ENCODE assay signal across 1 cellular context in genomic region chr18:47175895-47176575, GRCh38.
TF ChIP-seq lines count a peak whose summit lies in the region.

Gene IER3IP1, minus strand, starts transcription at chr18:47176364. Its CDS starts 87 bp downstream, at chr18:47176277.

TF ChIP-seq in K562, 482 proteins besides CTCF, POLR2A, EP300 and RAD21 (continued from another document and continues in another):
- TF ChIP-seq ZNF407 (IDR thresholded peaks at IDR 0.05; ENCODE audit: low read depth), result peak; percentile 93
- 0 out of 2 replicates have a peak, but pooled peaks have one; percentile 30 for TF ChIP-seq MYC (IDR thresholded peaks at IDR 0.05; ENCODE audit: low read depth, low read length)
- no peak; the same call in 1 of the 2 replicates for TF ChIP-seq MYC (CRISPR knock-in tag; IDR thresholded peaks at IDR 0.05; ENCODE audit: borderline replicate concordance, low read depth)
- TF ChIP-seq, protein P1, sequence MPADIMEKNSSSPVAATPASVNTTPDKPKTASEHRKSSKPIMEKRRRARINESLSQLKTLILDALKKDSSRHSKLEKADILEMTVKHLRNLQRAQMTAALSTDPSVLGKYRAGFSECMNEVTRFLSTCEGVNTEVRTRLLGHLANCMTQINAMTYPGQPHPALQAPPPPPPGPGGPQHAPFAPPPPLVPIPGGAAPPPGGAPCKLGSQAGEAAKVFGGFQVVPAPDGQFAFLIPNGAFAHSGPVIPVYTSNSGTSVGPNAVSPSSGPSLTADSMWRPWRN (IDR thresholded peaks at IDR 0.05; ENCODE audit: low read depth), result no peak
- no peak for TF ChIP-seq PRDM10 (IDR thresholded peaks at IDR 0.05; ENCODE audit: partially characterized antibody)
- TF ChIP-seq ZNF232 (CRISPR knock-in tag; IDR thresholded peaks at IDR 0.05), result peak; percentile 26; the same call in 1 of the 2 replicates
- TF ChIP-seq SUPT5H (IDR thresholded peaks at IDR 0.05), result peak; percentile 77
- peak in 1 of 2 experiments; percentile 60; a peak in 2 of 4 replicates for TF ChIP-seq HDAC1 (IDR thresholded peaks at IDR 0.05)
- TF ChIP-seq TCFL5 (CRISPR knock-in tag; conservative IDR thresholded peaks at IDR 0.05), result no peak
- TF ChIP-seq MCM5 (IDR thresholded peaks at IDR 0.05; ENCODE audit: low read depth), result no peak
- peak in 2 of 3 experiments; percentile 23 to 71 for TF ChIP-seq YY1 (IDR thresholded peaks at IDR 0.05; ENCODE audit: borderline replicate concordance in 1 of 3, control insufficient read depth in 1 of 3, extremely low read depth in 1 of 3, insufficient read depth in 3 of 3, insufficient read length in 1 of 3, insufficient replicate concordance in 2 of 3, low read depth in 1 of 3, low read length in 2 of 3)
- no peak for TF ChIP-seq ZBTB17 (CRISPR knock-in tag; IDR thresholded peaks at IDR 0.05)
- TF ChIP-seq DMBX1 (CRISPR knock-in tag; IDR thresholded peaks at IDR 0.05; ENCODE audit: borderline replicate concordance), result no peak
- TF ChIP-seq MIER1 (IDR thresholded peaks at IDR 0.05; ENCODE audit: low read depth), result no peak
- no peak for TF ChIP-seq DDX20 (tag; IDR thresholded peaks at IDR 0.05; ENCODE audit: low read depth)
- TF ChIP-seq, protein P2, sequence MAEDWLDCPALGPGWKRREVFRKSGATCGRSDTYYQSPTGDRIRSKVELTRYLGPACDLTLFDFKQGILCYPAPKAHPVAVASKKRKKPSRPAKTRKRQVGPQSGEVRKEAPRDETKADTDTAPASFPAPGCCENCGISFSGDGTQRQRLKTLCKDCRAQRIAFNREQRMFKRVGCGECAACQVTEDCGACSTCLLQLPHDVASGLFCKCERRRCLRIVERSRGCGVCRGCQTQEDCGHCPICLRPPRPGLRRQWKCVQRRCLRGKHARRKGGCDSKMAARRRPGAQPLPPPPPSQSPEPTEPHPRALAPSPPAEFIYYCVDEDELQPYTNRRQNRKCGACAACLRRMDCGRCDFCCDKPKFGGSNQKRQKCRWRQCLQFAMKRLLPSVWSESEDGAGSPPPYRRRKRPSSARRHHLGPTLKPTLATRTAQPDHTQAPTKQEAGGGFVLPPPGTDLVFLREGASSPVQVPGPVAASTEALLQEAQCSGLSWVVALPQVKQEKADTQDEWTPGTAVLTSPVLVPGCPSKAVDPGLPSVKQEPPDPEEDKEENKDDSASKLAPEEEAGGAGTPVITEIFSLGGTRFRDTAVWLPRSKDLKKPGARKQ (CRISPR knock-in tag; IDR thresholded peaks at IDR 0.05), result no peak
- no peak for TF ChIP-seq ZNF551 (CRISPR knock-in tag; IDR thresholded peaks at IDR 0.05)
- peak; percentile 44; the same call in 1 of the 2 replicates for TF ChIP-seq SMAD4 (CRISPR knock-in tag; conservative IDR thresholded peaks at IDR 0.05)
- no peak for TF ChIP-seq SRSF7 (optimal IDR thresholded peaks at IDR 0.05; ENCODE audit: low read depth, low read length)
- TF ChIP-seq SAP30 (IDR thresholded peaks at IDR 0.05; ENCODE audit: borderline replicate concordance, insufficient read depth, low read depth, low read length, poor library complexity, severe bottlenecking), result peak; percentile 46
- no peak for TF ChIP-seq ARHGAP35 (IDR thresholded peaks at IDR 0.05; ENCODE audit: partially characterized antibody)
- TF ChIP-seq MAFK (IDR thresholded peaks at IDR 0.05; ENCODE audit: low read length), result no peak
- TF ChIP-seq, protein P3, sequence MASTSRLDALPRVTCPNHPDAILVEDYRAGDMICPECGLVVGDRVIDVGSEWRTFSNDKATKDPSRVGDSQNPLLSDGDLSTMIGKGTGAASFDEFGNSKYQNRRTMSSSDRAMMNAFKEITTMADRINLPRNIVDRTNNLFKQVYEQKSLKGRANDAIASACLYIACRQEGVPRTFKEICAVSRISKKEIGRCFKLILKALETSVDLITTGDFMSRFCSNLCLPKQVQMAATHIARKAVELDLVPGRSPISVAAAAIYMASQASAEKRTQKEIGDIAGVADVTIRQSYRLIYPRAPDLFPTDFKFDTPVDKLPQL (IDR thresholded peaks at IDR 0.05; ENCODE audit: extremely low read depth, insufficient read length), result no peak
- TF ChIP-seq NR2C1 (IDR thresholded peaks at IDR 0.05), result no peak
- no peak for TF ChIP-seq NR2C1 (tag; IDR thresholded peaks at IDR 0.05)
- no peak for TF ChIP-seq NFXL1 (CRISPR knock-in tag; IDR thresholded peaks at IDR 0.05)
- no peak for TF ChIP-seq NONO (IDR thresholded peaks at IDR 0.05; ENCODE audit: low read depth in 2 of 2, low read length in 1 of 2)
- no peak for TF ChIP-seq ZNF668 (CRISPR knock-in tag; IDR thresholded peaks at IDR 0.05)
- peak; percentile 56 for TF ChIP-seq POU5F1 (IDR thresholded peaks at IDR 0.05; ENCODE audit: borderline replicate concordance, low read depth, low read length, partially characterized antibody)
- no peak for TF ChIP-seq POLR2H (tag; IDR thresholded peaks at IDR 0.05; ENCODE audit: low read depth)
- TF ChIP-seq RCOR1 (IDR thresholded peaks at IDR 0.05; ENCODE audit: borderline replicate concordance in 1 of 2, low read depth in 2 of 2, low read length in 2 of 2), result peak in 1 of 2 experiments; percentile 22; a peak in 1 of 4 replicates
- TF ChIP-seq ZNF282 (CRISPR knock-in tag; IDR thresholded peaks at IDR 0.05), result no peak
- no peak for TF ChIP-seq MTA2 (IDR thresholded peaks at IDR 0.05; ENCODE audit: low read depth)
- TF ChIP-seq SMAD1 (IDR thresholded peaks at IDR 0.05; ENCODE audit: low read depth, low read length, partially characterized antibody), result no peak
- TF ChIP-seq JUN (IDR thresholded peaks at IDR 0.05; ENCODE audit: borderline replicate concordance, low read depth, low read length), result no peak
- TF ChIP-seq JUN (CRISPR knock-in tag; IDR thresholded peaks at IDR 0.05; ENCODE audit: borderline replicate concordance), result no peak
- TF ChIP-seq HCFC1 (IDR thresholded peaks at IDR 0.05; ENCODE audit: low read depth, low read length), result peak; percentile 50
- TF ChIP-seq POLR2AphosphoS5 (IDR thresholded peaks at IDR 0.05; ENCODE audit: control insufficient read depth, insufficient read depth, low read depth, low read length), result peak; percentile 56; the same call in 1 of the 2 replicates
- no peak for TF ChIP-seq ZNF766 (CRISPR knock-in tag; conservative IDR thresholded peaks at IDR 0.05)
- TF ChIP-seq ZC3H11A (IDR thresholded peaks at IDR 0.05; ENCODE audit: low read depth, low read length), result no peak
- peak; percentile 52 for TF ChIP-seq NEUROD1 (IDR thresholded peaks at IDR 0.05; ENCODE audit: borderline replicate concordance, low read depth, low read length, partially characterized antibody)
- TF ChIP-seq NCOA6 (IDR thresholded peaks at IDR 0.05), result no peak
- TF ChIP-seq TARDBP (IDR thresholded peaks at IDR 0.05), result no peak
- peak in 1 of 2 experiments; percentile 25; a peak in 1 of 4 replicates for TF ChIP-seq SIN3A (IDR thresholded peaks at IDR 0.05; ENCODE audit: borderline replicate concordance in 2 of 2, control insufficient read depth in 1 of 2, low read depth in 2 of 2, low read length in 2 of 2)
- TF ChIP-seq RBFOX2 (IDR thresholded peaks at IDR 0.05; ENCODE audit: low read depth, low read length), result peak; percentile 87
- TF ChIP-seq FOS (IDR thresholded peaks at IDR 0.05; ENCODE audit: extremely low read depth, insufficient read length), result no peak
- no peak for TF ChIP-seq LEF1 (IDR thresholded peaks at IDR 0.05)
- TF ChIP-seq TCF7 (IDR thresholded peaks at IDR 0.05; ENCODE audit: borderline replicate concordance), result no peak
